ENCODE assay signal across 8 cellular contexts in genomic region chr4:87058272-87059073, GRCh38.
A peak's percentile ranks its signal among the peaks of the same experiment; 100 is the strongest.
DNase-seq lines count a peak whose midpoint lies in the region; ATAC-seq and TF ChIP-seq lines count a peak whose summit lies in the region.

No MANE protein-coding gene starts in this region.

- no peaks in the 10 kb centered on the region for H3K36me3 ChIP-seq in right atrium auricular region

- H3K27me3 ChIP-seq in right atrium auricular region: no peaks in the 10 kb centered on the region

- ATAC-seq in HG03378 (IDR thresholded peaks at IDR 0.05; ENCODE audit: unreplicated experiment) (peak; percentile 39), GM21619 (IDR thresholded peaks at IDR 0.05; ENCODE audit: unreplicated experiment) (no peak), GM18519 (IDR thresholded peaks at IDR 0.05; ENCODE audit: low FRiP score, unreplicated experiment) (no peak)

- H3K4me1 ChIP-seq in right atrium auricular region: peaks cover 0 to 82% of the 10 kb centered on the region in 2 donors

- TF ChIP-seq CTCF in right atrium auricular region (IDR thresholded peaks at IDR 0.05): peak in 1 of 2 donors; percentile 39

- peak; percentile 29 for DNase-seq in Daoy (ENCODE audit: low read depth)
- peak; percentile 61 for DNase-seq in activated CD8-positive, alpha-beta memory T cell treated with anti-CD3 and anti-CD28 coated beads, Interleukin-2, amount 50 U/mL, for 48 hours
- DNase-seq in right atrium auricular region (ENCODE audit: low spot score): no peak
- DNase-seq in stimulated activated CD4-positive, alpha-beta T cell treated with anti-CD3 and anti-CD28 coated beads, Interleukin-2, amount 100 ng/mL, for 24 hours: peak; percentile 52 to 67
- DNase-seq in dermis blood vessel endothelial cell: no peak

- H3K9me3 ChIP-seq in right atrium auricular region: no peaks in the 10 kb centered on the region

- H3K4me3 ChIP-seq in right atrium auricular region: no peak overlapping the region

- peak overlapping the region; percentile 70 to 81 for H3K27ac ChIP-seq in right atrium auricular region

Comparison
In these comparisons a context has a peak if more than half of its experiments do, and no peak if none do; other contexts are left out.
1. DNase-seq: peak in Daoy (single experiment), activated CD8-positive, alpha-beta memory T cell treated with anti-CD3 and anti-CD28 coated beads, Interleukin-2, amount 50 U/mL, for 48 hours (single experiment) and stimulated activated CD4-positive, alpha-beta T cell treated with anti-CD3 and anti-CD28 coated beads, Interleukin-2, amount 100 ng/mL, for 24 hours (2 of 2); none in right atrium auricular region (single experiment) and dermis blood vessel endothelial cell (single experiment).